33 cellular contexts compared by ENCODE assay signal in the genomic region with DNA sequence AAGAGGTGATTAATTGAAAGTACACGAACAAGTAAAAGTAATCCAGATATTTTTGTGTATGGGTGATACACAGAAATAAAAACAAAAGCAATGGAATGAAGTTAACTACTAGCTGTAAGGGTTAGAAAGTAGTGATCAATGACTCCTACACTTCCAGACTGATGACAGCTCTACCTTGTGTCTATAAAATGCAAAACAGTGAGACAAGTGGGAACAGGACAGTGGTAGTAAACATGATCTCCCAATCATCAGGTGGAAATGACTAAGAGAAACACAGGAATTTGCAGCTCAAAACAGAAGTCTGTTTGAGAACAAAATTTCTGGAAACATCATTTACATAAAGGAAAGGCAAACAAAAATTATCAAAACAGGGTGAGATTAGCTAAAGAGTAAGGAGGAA. TPM values are rescaled to one million over a fixed set of nuclear protein-coding genes. Genes with fewer than 3 reads are reported as not detected.
"Had no signal": no experiment of that assay in that cellular context is flagged by ENCODE, and none has a peak within 500 bp of the region (broad histone marks: within the 10 kb centered on the region; RNA-seq: fewer than 3 reads in every experiment).

No MANE protein-coding gene starts in this region.

- H3K27ac Mint-ChIP-seq: activated naive CD4-positive, alpha-beta T cell treated with anti-CD3 and anti-CD28 coated beads, Interleukin-2, amount 50 U/mL, for 72 hours; activated T-helper 2 cell treated with anti-CD3 and anti-CD28 coated beads, Interferon-gamma antibody, Interleukin-2, Interleukin-4, amounts not matched to agents 10 μg/mL and 5 μg/mL and 100 μg/mL, durations not matched to agents 14 hours and 24 hours and 36 hours; endodermal cell; nephron progenitor cell; progenitor cell of endocrine pancreas; T-helper 1 cell treated with Interleukin-12 subunit alpha and Interleukin-12 subunit beta and Interleukin-4 antibody, amounts not matched to agents 30 μg/mL and 1 μg/mL, for 36 hours had no signal

- ATAC-seq: activated naive CD4-positive, alpha-beta T cell treated with anti-CD3 and anti-CD28 coated beads, Interleukin-2, amount 50 U/mL, for 72 hours; gastroesophageal sphincter; left colon; right lobe of liver had no signal

- H3K4me3 Mint-ChIP-seq: endodermal cell; nephron progenitor cell; T-helper 1 cell treated with Interleukin-12 subunit alpha and Interleukin-12 subunit beta and Interleukin-4 antibody, amounts not matched to agents 30 μg/mL and 1 μg/mL, for 36 hours had no signal

- H3K4me3 ChIP-seq: gastroesophageal sphincter, hepatocyte, right lobe of liver, stomach, thyroid gland, upper lobe of left lung, vagina had no signal

- H3K36me3 ChIP-seq: brain microvascular endothelial cell, right lobe of liver, thyroid gland, vagina had no signal

- H3K4me1 Mint-ChIP-seq: endodermal cell, nephron progenitor cell had no signal

- H3K27ac ChIP-seq: brain microvascular endothelial cell, gastroesophageal sphincter, hepatocyte, neutrophil, right lobe of liver, stomach, thyroid gland, upper lobe of left lung, vagina, VCaP had no signal

- H3K9me3 Mint-ChIP-seq: activated naive CD4-positive, alpha-beta T cell treated with anti-CD3 and anti-CD28 coated beads, Interleukin-2, amount 50 U/mL, for 72 hours; activated T-helper 2 cell treated with anti-CD3 and anti-CD28 coated beads, Interferon-gamma antibody, Interleukin-2, Interleukin-4, amounts not matched to agents 10 μg/mL and 5 μg/mL and 100 μg/mL, durations not matched to agents 14 hours and 24 hours and 36 hours; endodermal cell; nephron progenitor cell; T-helper 1 cell treated with Interleukin-12 subunit alpha and Interleukin-12 subunit beta and Interleukin-4 antibody, amounts not matched to agents 30 μg/mL and 1 μg/mL, for 36 hours had no signal

- H3K27me3 Mint-ChIP-seq: progenitor cell of endocrine pancreas had no signal

- DNase-seq: activated CD4-positive, alpha-beta T cell treated with anti-CD3 and anti-CD28 coated beads, Interleukin-2, amount 50 U/mL, for 4 hours; activated CD8-positive, alpha-beta memory T cell treated with anti-CD3 and anti-CD28 coated beads, Interleukin-2, amount 50 U/mL, for 4 hours; activated naive CD4-positive, alpha-beta T cell; activated T-cell treated with anti-CD3 and anti-CD28 coated beads, Interleukin-2, amount 50 U/mL, for 1 hour; amniotic stem cell; brain microvascular endothelial cell; caudate nucleus; cortex of kidney; endodermal cell; kidney; left colon; mammary epithelial cell; nephron progenitor cell; right lobe of liver; SK-N-SH; stimulated activated CD4-positive, alpha-beta T cell treated with anti-CD3 and anti-CD28 coated beads, Interleukin-2, amount 100 ng/mL, for 48 hours; stomach; SW 1271; T-helper 9 cell; thyroid gland; upper lobe of left lung had no signal

- H3K9me3 ChIP-seq: gastroesophageal sphincter, neutrophil, right lobe of liver, SK-N-SH, stomach, thyroid gland, upper lobe of left lung, vagina had no signal

- H3K4me1 ChIP-seq: right lobe of liver, thyroid gland, upper lobe of left lung, vagina had no signal

- H3K27me3 ChIP-seq: brain microvascular endothelial cell, gastroesophageal sphincter, hepatocyte, neutrophil, right lobe of liver, stomach, thyroid gland, upper lobe of left lung, vagina had no signal

RNA-seq across cellular contexts. Expression of a gene that starts 10.1 kb away (rescaled TPM):
- total RNA-seq: chondrocyte, hepatocyte, kidney, left colon, mammary epithelial cell, osteocyte, progenitor cell of endocrine pancreas, renal cortical epithelial cell, vagina had no signal
